Comparison of ENCODE assay signal across 21 cellular contexts in the genomic region with DNA sequence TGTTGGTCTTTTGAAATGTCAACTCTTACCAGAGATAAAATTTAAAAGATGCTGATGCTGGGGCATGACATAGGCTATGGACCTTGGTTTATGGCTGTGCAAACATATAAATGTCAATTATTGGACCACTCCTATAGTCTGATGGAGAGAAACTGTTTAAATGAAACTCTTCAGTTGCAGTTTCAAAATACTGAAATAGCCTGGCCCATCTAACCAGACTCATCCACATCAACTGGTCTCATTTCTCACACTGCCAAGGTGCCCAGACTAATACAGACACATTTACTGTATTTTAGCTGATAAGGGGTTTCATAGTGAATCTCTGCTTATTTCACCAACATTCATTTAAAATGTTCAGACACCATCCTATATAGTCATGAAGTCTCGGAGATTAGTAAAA. TPM values are rescaled to one million over a fixed set of nuclear protein-coding genes. Genes with fewer than 3 reads are reported as not detected.
DNase-seq lines count a peak whose midpoint lies in the region; ATAC-seq and TF ChIP-seq lines count a peak whose summit lies in the region.
"Had no signal": no experiment of that assay in that cellular context is flagged by ENCODE, and none has a peak within 500 bp of the region (broad histone marks: within the 10 kb centered on the region; RNA-seq: fewer than 3 reads in every experiment).

No MANE protein-coding gene starts in this region.

- H3K27me3 Mint-ChIP-seq in neural progenitor cell (ENCODE audit: insufficient read depth, low read depth), result no peaks in the 10 kb centered on the region
- H3K27me3 Mint-ChIP-seq: CD4-positive, alpha-beta memory T cell had no signal

- H3K36me3 Mint-ChIP-seq in neural progenitor cell, result peaks cover under 1% of the 10 kb centered on the region

- H3K79me2 ChIP-seq in KMS-11 (ENCODE audit: insufficient read depth, low read depth) (no peaks in the 10 kb centered on the region), neural progenitor cell (ENCODE audit: low read depth) (no peaks in the 10 kb centered on the region)

- H4K20me1 ChIP-seq in KMS-11 (ENCODE audit: insufficient read depth) (no peaks in the 10 kb centered on the region), neural progenitor cell (ENCODE audit: low read depth) (no peaks in the 10 kb centered on the region)
- H4K20me1 ChIP-seq: BLaER1 had no signal

- peaks cover 51% of the 10 kb centered on the region for H3F3A ChIP-seq in neural progenitor cell (ENCODE audit: low read depth)

- H2AFZ ChIP-seq in KMS-11 (ENCODE audit: low read depth) (no peak overlapping the region), neural progenitor cell (replicated peaks) (no peak overlapping the region)

- intact Hi-C loops in testis (cut with DNase I; ENCODE audit: low total_unique reads), result no loop called here

- no peak overlapping the region for H3K27ac Mint-ChIP-seq in neural progenitor cell
- H3K27ac Mint-ChIP-seq: CD14-positive monocyte; CD4-positive, alpha-beta memory T cell; HFFc6 had no signal

- H3K36me3 ChIP-seq in KMS-11 (ENCODE audit: insufficient read depth) (no peaks in the 10 kb centered on the region), neural progenitor cell (peaks cover 4% of the 10 kb centered on the region), testis (ENCODE audit: low read depth, missing control alignments) (no peaks in the 10 kb centered on the region)

- no peaks in the 10 kb centered on the region for H3K4me1 Mint-ChIP-seq in neural progenitor cell
- H3K4me1 Mint-ChIP-seq: CD14-positive monocyte; CD4-positive, alpha-beta memory T cell had no signal

- no peak overlapping the region for H3K9ac ChIP-seq in KMS-11
- no peak overlapping the region for H3K9ac ChIP-seq in neural progenitor cell
- H3K9ac ChIP-seq: BLaER1 had no signal

- ATAC-seq in GM18498 (IDR thresholded peaks at IDR 0.05; ENCODE audit: unreplicated experiment) (peak; percentile 68), GM19455 (IDR thresholded peaks at IDR 0.05; ENCODE audit: unreplicated experiment) (no peak), GM21576 (IDR thresholded peaks at IDR 0.05; ENCODE audit: unreplicated experiment) (no peak)
- ATAC-seq: HCT116, K562 had no signal

- H3K4me1 ChIP-seq in KMS-11 (ENCODE audit: low read depth, poor library complexity, severe bottlenecking), result peaks cover 71% of the 10 kb centered on the region
- peaks cover 16% of the 10 kb centered on the region for H3K4me1 ChIP-seq in neural progenitor cell
- H3K4me1 ChIP-seq in testis, result no peaks in the 10 kb centered on the region
- H3K4me1 ChIP-seq: BLaER1 had no signal

- TF ChIP-seq POLR2A in erythroblast (IDR thresholded peaks at IDR 0.05; ENCODE audit: low read length) (peak; percentile 3), testis (IDR thresholded peaks at IDR 0.05) (no peak)

- DNase-seq in erythroblast (lab: John Stamatoyannopoulos, UW) (no peak), neural progenitor cell (ENCODE audit: low spot score) (no peak), testis (no peak)
- DNase-seq: 8988T; CD4-positive, alpha-beta memory T cell; DMS79 treated with DMSO at 0.1 percent for 48 hours; GF-D8; GOT3; H7; HFFc6; IMR-90 had no signal

- H3K27me3 ChIP-seq in KMS-11 (ENCODE audit: insufficient read depth, low read depth), result no peaks in the 10 kb centered on the region
- H3K27me3 ChIP-seq in neural progenitor cell, result no peaks in the 10 kb centered on the region
- no peaks in the 10 kb centered on the region for H3K27me3 ChIP-seq in testis
- H3K27me3 ChIP-seq: BLaER1 had no signal

- H3K4me2 ChIP-seq in KMS-11 (peak overlapping the region; percentile 34), neural progenitor cell (no peak overlapping the region)
- H3K4me2 ChIP-seq: BLaER1 had no signal

- TF ChIP-seq CTCF in KMS-11 (conservative IDR thresholded peaks at IDR 0.05; ENCODE audit: low read depth, low read length) (no peak), neural progenitor cell (IDR thresholded peaks at IDR 0.05) (no peak), testis (IDR thresholded peaks at IDR 0.05) (no peak)

- no peaks in the 10 kb centered on the region for H3K9me3 Mint-ChIP-seq in neural progenitor cell
- H3K9me3 Mint-ChIP-seq: CD14-positive monocyte, HFFc6 had no signal

- no peak overlapping the region for H3K4me3 Mint-ChIP-seq in neural progenitor cell
- H3K4me3 Mint-ChIP-seq: CD14-positive monocyte; CD4-positive, alpha-beta memory T cell; HFFc6 had no signal

- H3K27ac ChIP-seq in KMS-11, result peak overlapping the region; percentile 28; the same call in 1 of the 2 replicates
- peak overlapping the region; percentile 26 for H3K27ac ChIP-seq in neural progenitor cell
- no peak overlapping the region for H3K27ac ChIP-seq in testis
- H3K27ac ChIP-seq: BLaER1 had no signal

- H3K4me3 ChIP-seq in KMS-11 (IDR thresholded peaks at IDR 0.05; ENCODE audit: insufficient read depth, low read depth, low read length) (no peak overlapping the region), neural progenitor cell (no peak overlapping the region), testis (no peak overlapping the region)
- H3K4me3 ChIP-seq: BLaER1, K562 had no signal

- WGBS in testis, 2 donors, result 84 to 96% methylated on average over 1 of the region's 1 CpG

- H3K9me3 ChIP-seq in neural progenitor cell (ENCODE audit: low read depth) (no peaks in the 10 kb centered on the region), testis (no peaks in the 10 kb centered on the region)
- H3K9me3 ChIP-seq: BLaER1 had no signal

RNA-seq across cellular contexts. Expression of a gene that starts 19.9 kb away (rescaled TPM):
- total RNA-seq in neural progenitor cell (ENCODE audit: low replicate concordance) (0.40 and 0.47 TPM in 2 replicates), testis (under 1 TPM in 1 of 2 donors, not detected in 1; 0.12 TPM)
- polyA plus RNA-seq in testis (ENCODE audit: insufficient read depth, low read depth, low replicate concordance), result 0.70 TPM
- total RNA-seq: A673; CD4-positive, alpha-beta memory T cell; HFFc6; IMR-90; K562 had no signal
- polyA plus RNA-seq: AG04450; CD14-positive monocyte; CD4-positive, alpha-beta memory T cell; IMR-90; K562 had no signal

Comparison
In these comparisons a context has a peak if more than half of its experiments do, and no peak if none do; other contexts are left out.
1. H3K27ac ChIP-seq: peak in KMS-11 (single experiment) and neural progenitor cell (single experiment); none in testis (0 of 2).